In genomic region chr9:137459147-137459600, GRCh38 we compare ENCODE assay signal across 1 cellular context.
TF ChIP-seq lines count a peak whose summit lies in the region.

TSS of gene NSMF (minus strand) at chr9:137459334. CDS start at chr9:137459102, 232 bp downstream.

TF ChIP-seq in HEK293, 187 proteins besides CTCF, POLR2A, EP300 and RAD21 (continued from another document):
- TF ChIP-seq, protein P1, sequence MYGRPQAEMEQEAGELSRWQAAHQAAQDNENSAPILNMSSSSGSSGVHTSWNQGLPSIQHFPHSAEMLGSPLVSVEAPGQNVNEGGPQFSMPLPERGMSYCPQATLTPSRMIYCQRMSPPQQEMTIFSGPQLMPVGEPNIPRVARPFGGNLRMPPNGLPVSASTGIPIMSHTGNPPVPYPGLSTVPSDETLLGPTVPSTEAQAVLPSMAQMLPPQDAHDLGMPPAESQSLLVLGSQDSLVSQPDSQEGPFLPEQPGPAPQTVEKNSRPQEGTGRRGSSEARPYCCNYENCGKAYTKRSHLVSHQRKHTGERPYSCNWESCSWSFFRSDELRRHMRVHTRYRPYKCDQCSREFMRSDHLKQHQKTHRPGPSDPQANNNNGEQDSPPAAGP (tag by site-specific recombination; IDR thresholded peaks at IDR 0.05) = peak; percentile 45; the same call in 1 of the 2 replicates
- TF ChIP-seq ZFP3 (tag by site-specific recombination; IDR thresholded peaks at IDR 0.05; ENCODE audit: low read depth) (no peak), ZNF596 (tag by site-specific recombination; IDR thresholded peaks at IDR 0.05) (no peak), ZNF18 (tag by site-specific recombination; IDR thresholded peaks at IDR 0.05) (no peak), ZNF660 (tag by site-specific recombination; IDR thresholded peaks at IDR 0.05) (no peak), ZNF513 (tag by site-specific recombination; IDR thresholded peaks at IDR 0.05) (no peak), ZNF23 (tag by site-specific recombination; IDR thresholded peaks at IDR 0.05; ENCODE audit: borderline replicate concordance) (no peak), KLF7 (tag by site-specific recombination; IDR thresholded peaks at IDR 0.05; ENCODE audit: borderline replicate concordance) (no peak), SP2 (tag by site-specific recombination; IDR thresholded peaks at IDR 0.05) (peak; percentile 71), OVOL3 (tag by site-specific recombination; IDR thresholded peaks at IDR 0.05) (no peak)
- TF ChIP-seq, protein P2, sequence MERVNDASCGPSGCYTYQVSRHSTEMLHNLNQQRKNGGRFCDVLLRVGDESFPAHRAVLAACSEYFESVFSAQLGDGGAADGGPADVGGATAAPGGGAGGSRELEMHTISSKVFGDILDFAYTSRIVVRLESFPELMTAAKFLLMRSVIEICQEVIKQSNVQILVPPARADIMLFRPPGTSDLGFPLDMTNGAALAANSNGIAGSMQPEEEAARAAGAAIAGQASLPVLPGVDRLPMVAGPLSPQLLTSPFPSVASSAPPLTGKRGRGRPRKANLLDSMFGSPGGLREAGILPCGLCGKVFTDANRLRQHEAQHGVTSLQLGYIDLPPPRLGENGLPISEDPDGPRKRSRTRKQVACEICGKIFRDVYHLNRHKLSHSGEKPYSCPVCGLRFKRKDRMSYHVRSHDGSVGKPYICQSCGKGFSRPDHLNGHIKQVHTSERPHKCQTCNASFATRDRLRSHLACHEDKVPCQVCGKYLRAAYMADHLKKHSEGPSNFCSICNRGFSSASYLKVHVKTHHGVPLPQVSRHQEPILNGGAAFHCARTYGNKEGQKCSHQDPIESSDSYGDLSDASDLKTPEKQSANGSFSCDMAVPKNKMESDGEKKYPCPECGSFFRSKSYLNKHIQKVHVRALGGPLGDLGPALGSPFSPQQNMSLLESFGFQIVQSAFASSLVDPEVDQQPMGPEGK (tag by site-specific recombination; IDR thresholded peaks at IDR 0.05) = 0 out of 2 replicates have a peak, but pooled peaks have one; percentile 9
